Comparison of ENCODE assay signal across 8 cellular contexts in the genomic region with DNA sequence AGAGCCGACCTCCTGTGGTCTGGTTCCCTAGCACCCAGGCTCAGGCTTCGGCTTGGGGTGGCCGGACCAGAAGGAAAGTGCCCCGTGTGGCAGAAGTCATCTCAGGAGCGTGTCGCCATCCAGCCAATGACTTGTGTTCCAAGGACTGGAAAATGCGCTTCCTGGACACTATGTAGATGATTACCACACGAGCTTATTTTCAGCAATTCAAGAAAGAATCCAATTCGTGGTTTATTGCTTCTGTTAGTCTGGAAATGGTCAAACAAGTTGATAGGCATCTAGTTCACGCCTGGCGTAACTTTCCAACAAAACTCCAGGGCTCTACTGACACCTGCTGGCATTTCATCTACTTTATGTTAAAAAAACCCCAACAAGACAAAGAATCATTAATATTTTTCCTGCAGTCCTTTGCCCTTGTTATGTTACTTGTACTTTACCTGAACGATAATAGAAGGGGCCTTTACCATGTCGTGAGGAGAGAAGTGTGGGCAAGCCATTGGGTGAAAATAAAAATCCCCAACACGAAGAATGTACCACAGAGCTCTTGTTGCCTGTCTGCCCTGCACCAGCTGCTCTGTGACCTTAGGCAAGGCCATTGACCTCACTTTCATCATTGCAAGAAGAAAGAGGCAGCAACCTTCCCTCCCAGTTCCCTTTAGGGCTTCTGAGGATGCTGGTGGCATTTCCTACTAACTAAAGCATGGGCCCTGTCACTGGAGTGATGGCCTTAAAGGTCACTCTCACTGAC.
DNase-seq lines count a peak whose midpoint lies in the region; ATAC-seq, FAIRE-seq and TF ChIP-seq lines count a peak whose summit lies in the region.

No MANE protein-coding gene starts in this region.

- no peak overlapping the region for H3K4me3 Mint-ChIP-seq in CD4-positive, alpha-beta memory T cell
- H3K4me3 Mint-ChIP-seq in activated naive CD8-positive, alpha-beta T cell treated with anti-CD3 and anti-CD28 coated beads for 36 hours = no peak overlapping the region

- POLR2A ChIA-PET in CD4-positive, alpha-beta memory T cell (lab: Charles Lee; ENCODE audit: partially characterized antibody) = no interaction called here

- intact Hi-C loops in CD4-positive, alpha-beta memory T cell (cut with micrococcal nuclease) = no loop called here

- H3K4me2 ChIP-seq in BLaER1 treated with 17β-estradiol and CSF1 and Interleukin-3, amounts not matched to agents 10 nM and 100 nM = peak overlapping the region; percentile 62 to 90 (median 72)
- H3K4me2 ChIP-seq in fibroblast of lung (ENCODE audit: extremely low read depth, insufficient read depth, low read length) (no peak overlapping the region), osteoblast (ENCODE audit: insufficient read depth, low read length) (peak overlapping the region; percentile 37)

- no peaks in the 10 kb centered on the region for H3K36me3 ChIP-seq in BLaER1 treated with 17β-estradiol and CSF1 and Interleukin-3, amounts not matched to agents 10 nM and 100 nM
- no peaks in the 10 kb centered on the region for H3K36me3 ChIP-seq in fibroblast of lung (ENCODE audit: control insufficient read depth, insufficient read depth, low read length)
- H3K36me3 ChIP-seq in osteoblast (ENCODE audit: insufficient read depth, low read length) = peaks cover 14% of the 10 kb centered on the region
- H3K36me3 ChIP-seq in CD4-positive, alpha-beta memory T cell (ENCODE audit: insufficient read depth, low read length) = no peaks in the 10 kb centered on the region

- no peaks in the 10 kb centered on the region for H3K4me1 Mint-ChIP-seq in CD4-positive, alpha-beta memory T cell
- no peaks in the 10 kb centered on the region for H3K4me1 Mint-ChIP-seq in activated naive CD8-positive, alpha-beta T cell treated with anti-CD3 and anti-CD28 coated beads for 36 hours

- CTCF ChIA-PET in CD4-positive, alpha-beta memory T cell (lab: Charles Lee; ENCODE audit: partially characterized antibody) = no interaction called here

- no peaks in the 10 kb centered on the region for H3K27me3 Mint-ChIP-seq in CD4-positive, alpha-beta memory T cell
- no peaks in the 10 kb centered on the region for H3K27me3 Mint-ChIP-seq in activated naive CD8-positive, alpha-beta T cell treated with anti-CD3 and anti-CD28 coated beads for 36 hours

- peaks cover 14 to 37% (median 26%) of the 10 kb centered on the region in 10 experiments for H3K4me1 ChIP-seq in BLaER1 treated with 17β-estradiol and CSF1 and Interleukin-3, amounts not matched to agents 10 nM and 100 nM
- no peaks in the 10 kb centered on the region for H3K4me1 ChIP-seq in fibroblast of lung (ENCODE audit: control insufficient read depth, extremely low read depth, insufficient read depth, low read length)
- peaks cover 7% of the 10 kb centered on the region for H3K4me1 ChIP-seq in osteoblast (ENCODE audit: insufficient read depth, low read length)
- H3K4me1 ChIP-seq in CD4-positive, alpha-beta memory T cell (ENCODE audit: insufficient read depth, low read length) = no peaks in the 10 kb centered on the region

- H3K79me2 ChIP-seq in fibroblast of lung (ENCODE audit: control insufficient read depth, insufficient read depth, low read length) = no peaks in the 10 kb centered on the region
- no peaks in the 10 kb centered on the region for H3K79me2 ChIP-seq in osteoblast (ENCODE audit: insufficient read depth, low read length)

- no peaks in the 10 kb centered on the region for H3K36me3 Mint-ChIP-seq in CD4-positive, alpha-beta memory T cell
- H3K36me3 Mint-ChIP-seq in activated naive CD8-positive, alpha-beta T cell treated with anti-CD3 and anti-CD28 coated beads for 36 hours = no peaks in the 10 kb centered on the region

- TF ChIP-seq CTCF in fibroblast of lung (conservative IDR thresholded peaks at IDR 0.05 in 1 of 2, IDR thresholded peaks at IDR 0.05 in 1 of 2; ENCODE audit: low read depth in 1 of 2, low read length in 2 of 2) (peak; percentile 31 to 36), osteoblast (IDR thresholded peaks at IDR 0.05; ENCODE audit: extremely low read depth, low read depth, low read length) (peak; percentile 60)

- no peak overlapping the region for H2AFZ ChIP-seq in fibroblast of lung (ENCODE audit: low read length)
- H2AFZ ChIP-seq in osteoblast (ENCODE audit: low read length) = peak overlapping the region; percentile 30

- no peak for FAIRE-seq in RCC 7860 (lab: Jason Lieb, UNC)

- peaks cover 0 to 5% (median 0%) of the 10 kb centered on the region in 8 donors for H3K9me3 Mint-ChIP-seq in CD4-positive, alpha-beta memory T cell
- no peaks in the 10 kb centered on the region for H3K9me3 Mint-ChIP-seq in activated naive CD8-positive, alpha-beta T cell treated with anti-CD3 and anti-CD28 coated beads for 36 hours

- no peaks in the 10 kb centered on the region for H3K27me3 ChIP-seq in BLaER1 treated with 17β-estradiol and CSF1 and Interleukin-3, amounts not matched to agents 10 nM and 100 nM
- no peaks in the 10 kb centered on the region for H3K27me3 ChIP-seq in fibroblast of lung (ENCODE audit: control insufficient read depth, insufficient read depth, low read length)
- no peaks in the 10 kb centered on the region for H3K27me3 ChIP-seq in osteoblast (ENCODE audit: insufficient read depth, low read length)
- no peaks in the 10 kb centered on the region for H3K27me3 ChIP-seq in CD4-positive, alpha-beta memory T cell (ENCODE audit: insufficient read depth, low read length)

- H3K9me3 ChIP-seq in BLaER1 treated with 17β-estradiol and CSF1 and Interleukin-3, amounts not matched to agents 10 nM and 100 nM (replicated peaks in 1 of 11) = no peaks in the 10 kb centered on the region; a peak in 1 of 22 replicates
- H3K9me3 ChIP-seq in fibroblast of lung (ENCODE audit: control insufficient read depth, insufficient read depth, low read depth, low read length) = no peaks in the 10 kb centered on the region
- no peaks in the 10 kb centered on the region for H3K9me3 ChIP-seq in osteoblast (ENCODE audit: low read depth, low read length)
- H3K9me3 ChIP-seq in CD4-positive, alpha-beta memory T cell (ENCODE audit: control insufficient read depth in 1 of 2, low read length in 2 of 2) = no peaks in the 10 kb centered on the region

- no peak overlapping the region for H3K27ac Mint-ChIP-seq in CD4-positive, alpha-beta memory T cell
- H3K27ac Mint-ChIP-seq in activated naive CD8-positive, alpha-beta T cell treated with anti-CD3 and anti-CD28 coated beads for 36 hours = no peak overlapping the region

- H4K20me1 ChIP-seq in BLaER1 treated with 17β-estradiol and CSF1 and Interleukin-3, amounts not matched to agents 10 nM and 100 nM = no peaks in the 10 kb centered on the region
- H4K20me1 ChIP-seq in fibroblast of lung (ENCODE audit: control insufficient read depth, extremely low read depth, insufficient read depth, low read length) (no peaks in the 10 kb centered on the region), osteoblast (ENCODE audit: insufficient read depth, low read length) (no peaks in the 10 kb centered on the region)

- peak overlapping the region in 2 of 10 experiments; percentile 7 to 11; a peak in 2 of 20 replicates for H3K4me3 ChIP-seq in BLaER1 treated with 17β-estradiol and CSF1 and Interleukin-3, amounts not matched to agents 10 nM and 100 nM
- H3K4me3 ChIP-seq in fibroblast of lung (replicated peaks in 1 of 4; ENCODE audit: control extremely low read depth in 1 of 4, insufficient read depth in 1 of 4, low read depth in 3 of 4, low read length in 4 of 4) (no peak overlapping the region), osteoblast (ENCODE audit: insufficient read depth, low read length) (peak overlapping the region; percentile 34)
- H3K4me3 ChIP-seq in CD4-positive, alpha-beta memory T cell (ENCODE audit: low read length in 2 of 2) = no peak overlapping the region

- peak overlapping the region in 10 of 11 experiments; percentile 7 to 71 (median 34); a peak in 14 of 22 replicates for H3K9ac ChIP-seq in BLaER1 treated with 17β-estradiol and CSF1 and Interleukin-3, amounts not matched to agents 10 nM and 100 nM
- H3K9ac ChIP-seq in fibroblast of lung (ENCODE audit: insufficient read depth, low read length) = no peak overlapping the region

- peak; percentile 60 for DNase-seq in HT1080 (ENCODE audit: low read depth)
- DNase-seq in RCC 7860 (ENCODE audit: low spot score) = peak; percentile 36
- peak; percentile 53 to 82 for DNase-seq in fibroblast of lung (ENCODE audit: low read depth in 2 of 2)
- DNase-seq in osteoblast (ENCODE audit: insufficient read length, low spot score, missing footprints) = peak; percentile 74
- no peak for DNase-seq in CD4-positive, alpha-beta memory T cell
- no peak for DNase-seq in activated naive CD8-positive, alpha-beta T cell treated with anti-CD3 and anti-CD28 coated beads for 36 hours

- ATAC-seq in GM19324 (IDR thresholded peaks at IDR 0.05; ENCODE audit: low FRiP score, unreplicated experiment) = no peak

- peak overlapping the region in 8 of 11 experiments; percentile 49 to 83 (median 69); a peak in 17 of 22 replicates for H3K27ac ChIP-seq in BLaER1 treated with 17β-estradiol and CSF1 and Interleukin-3, amounts not matched to agents 10 nM and 100 nM
- H3K27ac ChIP-seq in fibroblast of lung (ENCODE audit: insufficient read depth, low read length) = no peak overlapping the region
- no peak overlapping the region for H3K27ac ChIP-seq in osteoblast (ENCODE audit: low read depth, low read length)
- H3K27ac ChIP-seq in CD4-positive, alpha-beta memory T cell (ENCODE audit: low read depth, low read length) = no peak overlapping the region

Comparison
In these comparisons a context has a peak if more than half of its experiments do, and no peak if none do; other contexts are left out.
1. H3K27ac ChIP-seq: peak in BLaER1 treated with 17β-estradiol and CSF1 and Interleukin-3, amounts not matched to agents 10 nM and 100 nM (8 of 11); none in fibroblast of lung (single experiment), osteoblast (single experiment) and CD4-positive, alpha-beta memory T cell (single experiment).
2. DNase-seq: peak in HT1080 (single experiment), RCC 7860 (single experiment), fibroblast of lung (2 of 2) and osteoblast (single experiment); none in CD4-positive, alpha-beta memory T cell (0 of 5) and activated naive CD8-positive, alpha-beta T cell treated with anti-CD3 and anti-CD28 coated beads for 36 hours (single experiment).